Comparison of ENCODE assay signal across 14 cellular contexts in genomic region chr2:238948765-238949641, GRCh38.
DNase-seq lines count a peak whose midpoint lies in the region; ATAC-seq, FAIRE-seq and TF ChIP-seq lines count a peak whose summit lies in the region.
"Had no signal": no experiment of that assay in that cellular context is flagged by ENCODE, and none has a peak within 500 bp of the region (broad histone marks: within the 10 kb centered on the region; RNA-seq: fewer than 3 reads in every experiment).

No MANE protein-coding gene starts in this region.

- H3K79me2 ChIP-seq in astrocyte (ENCODE audit: insufficient read depth, low read length), result no peaks in the 10 kb centered on the region

- H3K4me1 ChIP-seq in astrocyte (ENCODE audit: insufficient read depth, low read length), result peaks cover 25% of the 10 kb centered on the region
- H3K4me1 ChIP-seq in naive thymus-derived CD4-positive, alpha-beta T cell (ENCODE audit: control insufficient read depth in 2 of 2, insufficient read depth in 2 of 2, low read length in 2 of 2), result no peaks in the 10 kb centered on the region
- H3K4me1 ChIP-seq: psoas muscle had no signal

- H3K4me1 Mint-ChIP-seq in HFFc6 (ENCODE audit: low read depth) (peaks cover 67% of the 10 kb centered on the region), astrocyte (ENCODE audit: low read depth, unreplicated experiment) (peaks cover 18% of the 10 kb centered on the region)
- peaks cover 5 to 12% (median 9%) of the 10 kb centered on the region in 7 donors for H3K4me1 Mint-ChIP-seq in naive thymus-derived CD4-positive, alpha-beta T cell

- no peaks in the 10 kb centered on the region for H3K9me3 Mint-ChIP-seq in HFFc6
- H3K9me3 Mint-ChIP-seq in astrocyte (ENCODE audit: unreplicated experiment), result no peaks in the 10 kb centered on the region
- no peaks in the 10 kb centered on the region for H3K9me3 Mint-ChIP-seq in naive thymus-derived CD4-positive, alpha-beta T cell

- H2AFZ ChIP-seq in astrocyte (ENCODE audit: low read depth, low read length), result peak overlapping the region; percentile 11

- peak; percentile 45 for DNase-seq in AG08396 (ENCODE audit: low spot score)
- DNase-seq in HFFc6, result peak; percentile 81
- peak; percentile 83 for DNase-seq in astrocyte (ENCODE audit: low read depth)
- DNase-seq in naive thymus-derived CD4-positive, alpha-beta T cell, result no peak
- no peak for DNase-seq in erythroblast (lab: John Stamatoyannopoulos, UW)
- no peak for DNase-seq in cerebellar cortex (ENCODE audit: low spot score)
- DNase-seq: C1 segment of cervical spinal cord; KBM-7; NCI-H774; psoas muscle; stimulated activated CD4-positive, alpha-beta T cell treated with anti-CD3 and anti-CD28 coated beads, Interleukin-2, amount 100 ng/mL, for 24 hours had no signal

- ATAC-seq in naive thymus-derived CD4-positive, alpha-beta T cell, result peak; percentile 8
- ATAC-seq in GM21619 (IDR thresholded peaks at IDR 0.05; ENCODE audit: unreplicated experiment) (no peak), GM21390 (IDR thresholded peaks at IDR 0.05; ENCODE audit: unreplicated experiment) (no peak)

- H3K27ac Mint-ChIP-seq in HFFc6 (peak overlapping the region; percentile 98), astrocyte (ENCODE audit: unreplicated experiment) (peak overlapping the region; percentile 35)
- H3K27ac Mint-ChIP-seq in naive thymus-derived CD4-positive, alpha-beta T cell, result no peak overlapping the region

- H4K20me1 ChIP-seq in astrocyte (ENCODE audit: insufficient read depth, low read length), result no peaks in the 10 kb centered on the region

- H3K27me3 ChIP-seq in astrocyte (ENCODE audit: insufficient read depth, low read length), result no peaks in the 10 kb centered on the region
- no peaks in the 10 kb centered on the region for H3K27me3 ChIP-seq in naive thymus-derived CD4-positive, alpha-beta T cell (ENCODE audit: control insufficient read depth in 2 of 2, insufficient read depth in 2 of 2, low read length in 2 of 2)

- H3K27me3 Mint-ChIP-seq in HFFc6 (ENCODE audit: insufficient read depth) (no peaks in the 10 kb centered on the region; the same call in 1 of the 2 replicates), astrocyte (ENCODE audit: low read depth, unreplicated experiment) (no peaks in the 10 kb centered on the region)
- peaks cover 3 to 10% (median 4%) of the 10 kb centered on the region in 5 donors for H3K27me3 Mint-ChIP-seq in naive thymus-derived CD4-positive, alpha-beta T cell

- H3K36me3 ChIP-seq in astrocyte (ENCODE audit: insufficient read depth, low read length), result no peaks in the 10 kb centered on the region
- no peaks in the 10 kb centered on the region for H3K36me3 ChIP-seq in naive thymus-derived CD4-positive, alpha-beta T cell (ENCODE audit: control insufficient read depth in 2 of 3, insufficient read depth in 3 of 3, low read length in 3 of 3)

- peak; percentile 23 for FAIRE-seq in astrocyte (lab: Jason Lieb, UNC)

- peak overlapping the region; percentile 65 for H3K4me2 ChIP-seq in astrocyte (ENCODE audit: low read length)

- peak overlapping the region; percentile 37 for H3K9ac ChIP-seq in astrocyte (ENCODE audit: low read length)

- intact Hi-C loops in naive thymus-derived CD4-positive, alpha-beta T cell (cut with micrococcal nuclease), result no loop called here

- no peak overlapping the region for H3K4me3 ChIP-seq in astrocyte (ENCODE audit: insufficient read depth, low read depth, low read length)
- H3K4me3 ChIP-seq in naive thymus-derived CD4-positive, alpha-beta T cell (ENCODE audit: low read length), result no peak overlapping the region
- H3K4me3 ChIP-seq: coronary artery, psoas muscle had no signal

- peak; percentile 29; the same call in 1 of the 2 replicates for TF ChIP-seq CTCF in HFFc6 (IDR thresholded peaks at IDR 0.05)
- TF ChIP-seq CTCF in astrocyte (IDR thresholded peaks at IDR 0.05; ENCODE audit: insufficient read depth, low read depth, low read length), result no peak

- peak overlapping the region; percentile 76 for H3K27ac ChIP-seq in astrocyte (ENCODE audit: low read depth, low read length)
- no peak overlapping the region for H3K27ac ChIP-seq in naive thymus-derived CD4-positive, alpha-beta T cell (ENCODE audit: low read depth, low read length)
- H3K27ac ChIP-seq: psoas muscle had no signal

- CTCF ChIA-PET in naive thymus-derived CD4-positive, alpha-beta T cell (lab: Charles Lee), result no interaction called here

- H3K36me3 Mint-ChIP-seq in HFFc6 (ENCODE audit: low read depth) (no peaks in the 10 kb centered on the region; the same call in 1 of the 2 replicates), astrocyte (ENCODE audit: low read depth, unreplicated experiment) (no peaks in the 10 kb centered on the region)
- no peaks in the 10 kb centered on the region for H3K36me3 Mint-ChIP-seq in naive thymus-derived CD4-positive, alpha-beta T cell

- H3K4me3 Mint-ChIP-seq in HFFc6 (peak overlapping the region; percentile 86), astrocyte (ENCODE audit: unreplicated experiment) (peak overlapping the region; percentile 22)
- no peak overlapping the region for H3K4me3 Mint-ChIP-seq in naive thymus-derived CD4-positive, alpha-beta T cell

- peaks cover 2% of the 10 kb centered on the region for H3K9me3 ChIP-seq in astrocyte (ENCODE audit: insufficient read depth, low read depth, low read length)
- no peaks in the 10 kb centered on the region for H3K9me3 ChIP-seq in naive thymus-derived CD4-positive, alpha-beta T cell (ENCODE audit: control insufficient read depth in 2 of 3, low read length in 3 of 3)
- H3K9me3 ChIP-seq: psoas muscle had no signal

- TF ChIP-seq POLR2A in erythroblast (IDR thresholded peaks at IDR 0.05; ENCODE audit: low read length), result no peak

- POLR2A ChIA-PET in naive thymus-derived CD4-positive, alpha-beta T cell (lab: Charles Lee), result no interaction called here

Comparison
In these comparisons a context has a peak if more than half of its experiments do, and no peak if none do; other contexts are left out.
1. DNase-seq: peak in AG08396 (single experiment), HFFc6 (single experiment) and astrocyte (single experiment); none in naive thymus-derived CD4-positive, alpha-beta T cell (0 of 9), erythroblast (0 of 2) and cerebellar cortex (single experiment).
2. H3K27ac Mint-ChIP-seq: peak in HFFc6 (single experiment) and astrocyte (single experiment); none in naive thymus-derived CD4-positive, alpha-beta T cell (0 of 9).
3. H3K4me3 Mint-ChIP-seq: peak in HFFc6 (single experiment) and astrocyte (single experiment); none in naive thymus-derived CD4-positive, alpha-beta T cell (0 of 10).